In genomic region chr2:61377046-61377445, GRCh38 we compare ENCODE assay signal across 16 cellular contexts.
DNase-seq lines count a peak whose midpoint lies in the region; ATAC-seq and TF ChIP-seq lines count a peak whose summit lies in the region.
"Had no signal": no experiment of that assay in that cellular context is flagged by ENCODE, and none has a peak within 500 bp of the region (broad histone marks: within the 10 kb centered on the region; RNA-seq: fewer than 3 reads in every experiment).

No MANE protein-coding gene starts in this region.

- ATAC-seq in gastrocnemius medialis (peak; percentile 66 to 83), GM21717 (IDR thresholded peaks at IDR 0.05; ENCODE audit: unreplicated experiment) (no peak), HG03520 (IDR thresholded peaks at IDR 0.05; ENCODE audit: unreplicated experiment) (no peak)
- ATAC-seq: GM12878 had no signal

- TF ChIP-seq CTCF in gastrocnemius medialis (IDR thresholded peaks at IDR 0.05 in 4 of 5, conservative IDR thresholded peaks at IDR 0.05 in 1 of 5): no peak

- H3K4me3 ChIP-seq in gastrocnemius medialis: no peak overlapping the region
- H3K4me3 ChIP-seq: GM12878, HAP-1 had no signal

- peaks cover 6 to 8% of the 10 kb centered on the region in 2 donors for H3K4me1 ChIP-seq in gastrocnemius medialis

- intact Hi-C loops in gastrocnemius medialis (cut with DNase I; ENCODE audit: low total_unique reads): loop anchor here (5.0 kb wide), 1 partner anchor 95 kb away; the partner anchor contains the start of gene USP34

- H3K9me3 ChIP-seq in gastrocnemius medialis: no peaks in the 10 kb centered on the region
- H3K9me3 ChIP-seq: HAP-1 had no signal

- in situ Hi-C loops in gastrocnemius medialis (cut with MboI; ENCODE audit: low sequenced_read_pairs in 4 of 4): no loop called here

- peaks cover 0 to 28% of the 10 kb centered on the region in 2 donors for H3K36me3 ChIP-seq in gastrocnemius medialis

- DNase-seq in M059J (ENCODE audit: low read depth): peak; percentile 7
- DNase-seq in myocyte (ENCODE audit: low read depth): peak; percentile 29
- no peak for DNase-seq in gastrocnemius medialis
- DNase-seq in kidney tubule cell (ENCODE audit: low spot score): no peak
- DNase-seq: C1 segment of cervical spinal cord; Calu3; CD4-positive, alpha-beta memory T cell; COR-L47; DMS153; DND-41; GOT3; HFFc6 had no signal

- H3K27me3 ChIP-seq in gastrocnemius medialis: no peaks in the 10 kb centered on the region

- no peak for TF ChIP-seq POLR2A in gastrocnemius medialis (IDR thresholded peaks at IDR 0.05)

- peak overlapping the region; percentile 6 to 70 (median 58) for H3K27ac ChIP-seq in gastrocnemius medialis

Comparison
In these comparisons a context has a peak if more than half of its experiments do, and no peak if none do; other contexts are left out.
1. DNase-seq: peak in M059J (single experiment) and myocyte (single experiment); none in gastrocnemius medialis (0 of 2) and kidney tubule cell (single experiment).
2. ATAC-seq: peak in gastrocnemius medialis (2 of 2); none in GM21717 (single experiment) and HG03520 (single experiment).